ENCODE assay signal across 20 cellular contexts in genomic region chr13:49812806-49813205, GRCh38. TPM values are rescaled to one million over a fixed set of nuclear protein-coding genes. Genes with fewer than 3 reads are reported as not detected.
DNase-seq lines count a peak whose midpoint lies in the region; ATAC-seq and TF ChIP-seq lines count a peak whose summit lies in the region.
"Had no signal": no experiment of that assay in that cellular context is flagged by ENCODE, and none has a peak within 500 bp of the region (broad histone marks: within the 10 kb centered on the region; RNA-seq: fewer than 3 reads in every experiment).

No MANE protein-coding gene starts in this region.

- no peak for TF ChIP-seq CTCF in cardiac muscle cell (IDR thresholded peaks at IDR 0.05; ENCODE audit: low read depth, low read length)
- no peak for TF ChIP-seq CTCF in left ventricle myocardium inferior (IDR thresholded peaks at IDR 0.05; ENCODE audit: borderline replicate concordance)
- no peak for TF ChIP-seq CTCF in psoas muscle (IDR thresholded peaks at IDR 0.05)
- TF ChIP-seq CTCF in GM20000 (IDR thresholded peaks at IDR 0.05; ENCODE audit: extremely low read depth, missing control alignments): no peak
- no peak for TF ChIP-seq CTCF in esophagus squamous epithelium (IDR thresholded peaks at IDR 0.05)

- DNase-seq in cardiac muscle cell (ENCODE audit: low read depth in 1 of 2, low spot score in 1 of 2): no peak
- no peak for DNase-seq in left ventricle myocardium inferior
- DNase-seq in NCI-H146 treated with DMSO at 0.1 percent for 48 hours (lab: John Stamatoyannopoulos, UW; ENCODE audit: unreplicated experiment): peak; percentile 62
- DNase-seq in foreskin melanocyte: peak; percentile 11
- no peak for DNase-seq in psoas muscle
- DNase-seq in HUDEP-2 (lab: John Stamatoyannopoulos, UW; ENCODE audit: unreplicated experiment in 76 of 76): no peak
- DNase-seq in GM20000 (ENCODE audit: low spot score): no peak
- no peak for DNase-seq in esophagus squamous epithelium (lab: John Stamatoyannopoulos, UW)
- DNase-seq: BE2C; CD4-positive, CD25-positive, alpha-beta regulatory T cell; DMS153; GDM1; GM23248; NCI-H1417; NCI-H1930; NCI-H774; PC-3; RPMI8226 had no signal

- H3K9me3 ChIP-seq in cardiac muscle cell (ENCODE audit: low read depth): no peaks in the 10 kb centered on the region
- peaks cover 6% of the 10 kb centered on the region for H3K9me3 ChIP-seq in left ventricle myocardium inferior (replicated peaks)
- no peaks in the 10 kb centered on the region for H3K9me3 ChIP-seq in psoas muscle
- no peaks in the 10 kb centered on the region for H3K9me3 ChIP-seq in esophagus squamous epithelium
- H3K9me3 ChIP-seq: BE2C had no signal

- 20 to 33% (median 33%) methylated on average over 4 of the region's 4 CpGs for WGBS in psoas muscle, 3 donors
- 56 to 64% methylated on average over 4 of the region's 4 CpGs for WGBS in esophagus squamous epithelium, 2 donors

- intact Hi-C loops in left ventricle myocardium inferior (cut with micrococcal nuclease) (no loop called here), psoas muscle (cut with DNase I) (no loop called here), esophagus squamous epithelium (cut with DNase I) (no loop called here)

- H3K4me3 ChIP-seq in cardiac muscle cell: no peak overlapping the region
- no peak overlapping the region for H3K4me3 ChIP-seq in left ventricle myocardium inferior
- H3K4me3 ChIP-seq in psoas muscle: peak overlapping the region; percentile 47
- H3K4me3 ChIP-seq in esophagus squamous epithelium: no peak overlapping the region
- H3K4me3 ChIP-seq: GM23248 had no signal

- H3K27ac ChIP-seq in cardiac muscle cell: peak overlapping the region; percentile 92
- no peak overlapping the region for H3K27ac ChIP-seq in left ventricle myocardium inferior (replicated peaks)
- peak overlapping the region; percentile 73 for H3K27ac ChIP-seq in psoas muscle
- no peak overlapping the region for H3K27ac ChIP-seq in esophagus squamous epithelium
- H3K27ac ChIP-seq: GM23248, KMS-11 had no signal

- H3K27me3 ChIP-seq in cardiac muscle cell: no peaks in the 10 kb centered on the region
- no peaks in the 10 kb centered on the region for H3K27me3 ChIP-seq in left ventricle myocardium inferior (ENCODE audit: low read depth)
- no peaks in the 10 kb centered on the region for H3K27me3 ChIP-seq in psoas muscle (ENCODE audit: insufficient read depth in 3 of 3, low read length in 2 of 3)
- peaks cover 0 to 17% (median 0%) of the 10 kb centered on the region in 4 donors for H3K27me3 ChIP-seq in esophagus squamous epithelium
- H3K27me3 ChIP-seq: BE2C had no signal

- H3K36me3 ChIP-seq in cardiac muscle cell: no peaks in the 10 kb centered on the region
- H3K36me3 ChIP-seq in left ventricle myocardium inferior: no peaks in the 10 kb centered on the region
- H3K36me3 ChIP-seq in psoas muscle (ENCODE audit: insufficient read depth in 1 of 2, low read depth in 1 of 2): no peaks in the 10 kb centered on the region
- H3K36me3 ChIP-seq in esophagus squamous epithelium: no peaks in the 10 kb centered on the region
- H3K36me3 ChIP-seq: BE2C had no signal

- TF ChIP-seq POLR2A in esophagus squamous epithelium (IDR thresholded peaks at IDR 0.05): no peak

- H3K4me1 ChIP-seq in cardiac muscle cell (ENCODE audit: low read depth) (peaks cover 56% of the 10 kb centered on the region), left ventricle myocardium inferior (peaks cover 33% of the 10 kb centered on the region), psoas muscle (no peaks in the 10 kb centered on the region), esophagus squamous epithelium (no peaks in the 10 kb centered on the region)
- H3K4me1 ChIP-seq: BE2C had no signal

- peak; percentile 74 to 81 (median 77) for ATAC-seq in psoas muscle
- ATAC-seq: HCT116, PC-3 had no signal

RNA-seq across cellular contexts. Expression of gene KPNA3, which starts 20.3 kb away (rescaled TPM):
- total RNA-seq in cardiac muscle cell (23.8 and 24.1 TPM in 2 replicates), left ventricle myocardium inferior (60.0 TPM), psoas muscle (100 to 1,000 TPM; 127 to 157 (median 147) TPM), esophagus squamous epithelium (10 to 100 TPM; 19.7 to 35.0 (median 25.4) TPM)
- polyA plus RNA-seq in cardiac muscle cell (32.6 and 37.9 TPM in 2 replicates), psoas muscle (100 to 1,000 TPM in 1 of 3 donors, 10 to 100 TPM in 2; 32.3 to 114 (median 69.5) TPM)

Comparison
In these comparisons a context has a peak if more than half of its experiments do, and no peak if none do; other contexts are left out.
1. H3K27ac ChIP-seq: peak in cardiac muscle cell (single experiment) and psoas muscle (single experiment); none in left ventricle myocardium inferior (single experiment) and esophagus squamous epithelium (0 of 4).
2. DNase-seq: peak in NCI-H146 treated with DMSO at 0.1 percent for 48 hours (single experiment) and foreskin melanocyte (single experiment); none in cardiac muscle cell (0 of 2), left ventricle myocardium inferior (single experiment), psoas muscle (0 of 2), HUDEP-2 (0 of 76), GM20000 (single experiment) and esophagus squamous epithelium (single experiment).